23 cellular contexts compared by ENCODE assay signal in genomic region chr2:103809390-103809789, GRCh38.
"Had no signal": no experiment of that assay in that cellular context is flagged by ENCODE, and none has a peak within 500 bp of the region (broad histone marks: within the 10 kb centered on the region; RNA-seq: fewer than 3 reads in every experiment).

No MANE protein-coding gene starts in this region.

- H3K36me3 Mint-ChIP-seq: activated naive CD4-positive, alpha-beta T cell treated with anti-CD3 and anti-CD28 coated beads, Interleukin-2, amount 50 U/mL, for 24 hours had no signal

- H3K4me3 Mint-ChIP-seq: activated CD4-positive, alpha-beta T cell treated with anti-CD3 and anti-CD28 coated beads for 36 hours; activated CD8-positive, alpha-beta T cell treated with anti-CD3 and anti-CD28 coated beads for 36 hours; activated naive CD4-positive, alpha-beta T cell treated with anti-CD3 and anti-CD28 coated beads, Interleukin-2, amount 50 U/mL, for 24 hours had no signal

- H3K4me3 ChIP-seq: ascending aorta, body of pancreas, MG63, PC-9, SK-N-MC had no signal

- H3K27me3 ChIP-seq: ascending aorta, body of pancreas, MG63 had no signal

- H3K27me3 Mint-ChIP-seq: activated CD4-positive, alpha-beta T cell treated with anti-CD3 and anti-CD28 coated beads for 36 hours; activated CD8-positive, alpha-beta T cell treated with anti-CD3 and anti-CD28 coated beads for 36 hours; activated naive CD4-positive, alpha-beta T cell treated with anti-CD3 and anti-CD28 coated beads, Interleukin-2, amount 50 U/mL, for 24 hours had no signal

- H3K9me3 ChIP-seq: ascending aorta, body of pancreas, MG63 had no signal

- H3K4me2 ChIP-seq: PC-9 had no signal

- DNase-seq: activated CD4-positive, alpha-beta T cell treated with anti-CD3 and anti-CD28 coated beads for 36 hours; activated CD4-positive, alpha-beta T cell treated with anti-CD3 and anti-CD28 coated beads, Interleukin-2, amount 50 U/mL, for 1 hour; activated CD8-positive, alpha-beta memory T cell treated with anti-CD3 and anti-CD28 coated beads, Interleukin-2, amount 50 U/mL, for 4 hours; activated CD8-positive, alpha-beta T cell treated with anti-CD3 and anti-CD28 coated beads for 36 hours; amniotic stem cell; body of pancreas; central memory CD4-positive, alpha-beta T cell; MG63; MV-4-11; NCI-H1092 treated with DMSO at 0.1 percent for 48 hours; NCI-H1417 treated with DMSO at 0.1 percent for 48 hours; NCI-H1694; NCI-H2029; NCI-H2107; NCI-H446; NCI-H524; PC-9; T-helper 1 cell had no signal

- H3K36me3 ChIP-seq: ascending aorta, MG63 had no signal

- H2AFZ ChIP-seq: PC-9 had no signal

- H3K27ac Mint-ChIP-seq: activated CD4-positive, alpha-beta T cell treated with anti-CD3 and anti-CD28 coated beads for 36 hours; activated CD8-positive, alpha-beta T cell treated with anti-CD3 and anti-CD28 coated beads for 36 hours; activated naive CD4-positive, alpha-beta T cell treated with anti-CD3 and anti-CD28 coated beads, Interleukin-2, amount 50 U/mL, for 24 hours had no signal

- FAIRE-seq: bronchial epithelial cell had no signal

- H3K27ac ChIP-seq: ascending aorta, body of pancreas, PC-9, SK-N-MC, VCaP had no signal

- H3K4me1 Mint-ChIP-seq: activated CD4-positive, alpha-beta T cell treated with anti-CD3 and anti-CD28 coated beads for 36 hours; activated naive CD4-positive, alpha-beta T cell treated with anti-CD3 and anti-CD28 coated beads, Interleukin-2, amount 50 U/mL, for 24 hours had no signal

- H3K4me1 ChIP-seq: ascending aorta, body of pancreas had no signal
